In the genomic region with DNA sequence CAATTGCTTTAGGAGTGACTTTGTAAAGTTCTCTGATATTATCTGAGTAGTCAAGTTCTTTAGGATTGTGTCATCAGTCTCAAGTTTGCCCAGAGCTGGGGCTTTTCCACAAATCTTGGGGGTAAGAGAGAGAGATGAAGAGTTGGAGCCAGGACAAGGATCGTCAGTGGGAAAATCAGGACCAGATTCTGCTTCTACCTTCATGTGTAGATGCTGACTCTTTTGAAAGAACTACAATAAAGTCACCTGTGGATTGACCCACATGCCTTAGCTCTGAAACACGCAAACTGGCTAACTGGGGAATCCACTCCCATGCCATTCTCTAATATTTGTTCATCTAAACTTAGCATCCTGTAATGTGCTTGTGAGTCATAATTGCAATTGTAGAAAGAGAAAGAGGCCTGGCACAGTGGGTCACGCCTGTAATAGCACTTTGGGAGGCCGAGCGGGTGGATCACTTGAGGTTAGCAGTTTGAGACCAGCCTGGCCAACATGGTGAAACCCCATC, we compare ENCODE assay signal across 13 cellular contexts. TPM values are rescaled to one million over a fixed set of nuclear protein-coding genes. Genes with fewer than 3 reads are reported as not detected.
DNase-seq lines count a peak whose midpoint lies in the region; ATAC-seq and TF ChIP-seq lines count a peak whose summit lies in the region.
"Had no signal": no experiment of that assay in that cellular context is flagged by ENCODE, and none has a peak within 500 bp of the region (broad histone marks: within the 10 kb centered on the region; RNA-seq: fewer than 3 reads in every experiment).

No MANE protein-coding gene starts in this region.

- no peaks in the 10 kb centered on the region for H3K27me3 ChIP-seq in MM.1S (replicated peaks; ENCODE audit: insufficient read depth, low read length)
- H3K27me3 ChIP-seq in BE2C = no peaks in the 10 kb centered on the region
- H3K27me3 ChIP-seq: transverse colon had no signal

- H3K36me3 ChIP-seq in mucosa of descending colon (ENCODE audit: low read depth) = no peaks in the 10 kb centered on the region
- H3K36me3 ChIP-seq in MM.1S (replicated peaks; ENCODE audit: insufficient read depth, low read length) = no peaks in the 10 kb centered on the region
- no peaks in the 10 kb centered on the region; the same call in 1 of the 2 replicates for H3K36me3 ChIP-seq in BE2C
- H3K36me3 ChIP-seq: transverse colon had no signal

- H3K27me3 Mint-ChIP-seq in IgD-negative memory B cell (no peaks in the 10 kb centered on the region), chondrocyte (ENCODE audit: low read depth) (no peaks in the 10 kb centered on the region)

- DNase-seq in AG10803 (ENCODE audit: low read depth) (peak; percentile 63), chondrocyte (ENCODE audit: low spot score) (no peak), mucosa of descending colon (no peak), MM.1S (no peak), COLO668 (lab: John Stamatoyannopoulos, UW; ENCODE audit: unreplicated experiment) (no peak), BE2C (no peak)
- DNase-seq: C1 segment of cervical spinal cord, NCI-H2227 treated with DMSO at 0.1 percent for 48 hours, RPMI8226, transverse colon had no signal

- H3K4me1 Mint-ChIP-seq in IgD-negative memory B cell (peaks cover 8 to 16% (median 13%) of the 10 kb centered on the region in 3 donors), chondrocyte (ENCODE audit: low read depth) (peaks cover 11% of the 10 kb centered on the region)

- no peaks in the 10 kb centered on the region for H3K9me3 ChIP-seq in mucosa of descending colon
- no peaks in the 10 kb centered on the region for H3K9me3 ChIP-seq in MM.1S (replicated peaks; ENCODE audit: insufficient read depth, low read length)
- no peaks in the 10 kb centered on the region for H3K9me3 ChIP-seq in BE2C
- H3K9me3 ChIP-seq: transverse colon had no signal

- no peaks in the 10 kb centered on the region for H3K9me3 Mint-ChIP-seq in IgD-negative memory B cell
- no peaks in the 10 kb centered on the region for H3K9me3 Mint-ChIP-seq in chondrocyte (ENCODE audit: low read depth)

- ATAC-seq in mucosa of descending colon = peak; percentile 43
- ATAC-seq in GM21526 (IDR thresholded peaks at IDR 0.05; ENCODE audit: low FRiP score, unreplicated experiment) = no peak

- H3K9me2 ChIP-seq in MM.1S (replicated peaks; ENCODE audit: insufficient read depth, low read length) = no peaks in the 10 kb centered on the region

- H3K27ac Mint-ChIP-seq in IgD-negative memory B cell = peak overlapping the region in 2 of 3 donors; percentile 59 to 81
- peak overlapping the region; percentile 24 for H3K27ac Mint-ChIP-seq in chondrocyte (ENCODE audit: unreplicated experiment)

- intact Hi-C loops in mucosa of descending colon (cut with DNase I, micrococcal nuclease) = no loop called here

- no peak overlapping the region for H3K4me3 ChIP-seq in AG10803 (ENCODE audit: low read length)
- no peak overlapping the region for H3K4me3 ChIP-seq in mucosa of descending colon
- H3K4me3 ChIP-seq in MM.1S (ENCODE audit: low read length) = no peak overlapping the region
- H3K4me3 ChIP-seq in BE2C (ENCODE audit: low read depth, low read length) = no peak overlapping the region
- H3K4me3 ChIP-seq: smooth muscle cell, transverse colon had no signal

- no peaks in the 10 kb centered on the region for H3K79me2 ChIP-seq in MM.1S (ENCODE audit: low read length)

- no peak overlapping the region for H3K4me2 ChIP-seq in MM.1S (ENCODE audit: low read depth, low read length)
- H3K4me2 ChIP-seq: smooth muscle cell had no signal

- peaks cover 15% of the 10 kb centered on the region for H3F3A ChIP-seq in MM.1S (ENCODE audit: insufficient read depth, low read length)

- H3K36me3 Mint-ChIP-seq in IgD-negative memory B cell = peaks cover 4% of the 10 kb centered on the region
- no peaks in the 10 kb centered on the region for H3K36me3 Mint-ChIP-seq in chondrocyte (ENCODE audit: low read depth)

- no peaks in the 10 kb centered on the region for H4K20me1 ChIP-seq in MM.1S (ENCODE audit: insufficient read depth, low read length)

- H3K4me1 ChIP-seq in mucosa of descending colon (ENCODE audit: low read depth) (peaks cover 14% of the 10 kb centered on the region), MM.1S (ENCODE audit: low read length) (no peaks in the 10 kb centered on the region), BE2C (no peaks in the 10 kb centered on the region)

- H3K4me3 Mint-ChIP-seq in IgD-negative memory B cell = no peak overlapping the region
- no peak overlapping the region for H3K4me3 Mint-ChIP-seq in chondrocyte (ENCODE audit: unreplicated experiment)

- H3K27ac ChIP-seq in MM.1S (ENCODE audit: low read length) = no peak overlapping the region

- H2AFZ ChIP-seq in MM.1S (ENCODE audit: low read length) = no peak overlapping the region

- no peak overlapping the region for H3K9ac ChIP-seq in MM.1S (ENCODE audit: low read length)

- TF ChIP-seq CTCF in AG10803 (conservative IDR thresholded peaks at IDR 0.05; ENCODE audit: low read length) (no peak), chondrocyte (IDR thresholded peaks at IDR 0.05) (no peak), mucosa of descending colon (IDR thresholded peaks at IDR 0.05) (no peak), MM.1S (IDR thresholded peaks at IDR 0.05; ENCODE audit: low read length) (no peak), BE2C (IDR thresholded peaks at IDR 0.05; ENCODE audit: low read depth, low read length) (no peak)

RNA-seq across cellular contexts. Expression of a gene that starts 15.6 kb away (rescaled TPM):
- 4.7 TPM for polyA plus RNA-seq in IgD-negative memory B cell
- total RNA-seq in chondrocyte = 9.2 to 10.8 TPM (median 9.7 TPM) in 3 replicates
- 10 to 100 TPM; 18.3 to 26.2 (median 23.4) TPM for total RNA-seq in mucosa of descending colon
- 5.7 TPM for polyA plus RNA-seq in BE2C (2012; ENCODE audit: insufficient read depth, insufficient read length, low read depth)

RNA-seq across cellular contexts. Expression of a gene that starts 20.3 kb away (rescaled TPM):
- 67.2 TPM for polyA plus RNA-seq in IgD-negative memory B cell
- 17.5 to 19.3 TPM (median 18.4 TPM) in 3 replicates for total RNA-seq in chondrocyte
- 10 to 100 TPM; 22.6 to 35.3 (median 26.6) TPM for total RNA-seq in mucosa of descending colon
- 134 TPM for polyA plus RNA-seq in BE2C (2012; ENCODE audit: insufficient read depth, insufficient read length, low read depth)

RNA-seq across cellular contexts. Expression of a gene that starts 43.8 kb away (rescaled TPM):
- not detected for polyA plus RNA-seq in IgD-negative memory B cell
- total RNA-seq in chondrocyte (not detected in 3 replicates), mucosa of descending colon (1 to 10 TPM in 1 of 3 donors, under 1 TPM in 2; 0.38 to 3.5 (median 0.72) TPM)
- not detected for polyA plus RNA-seq in BE2C (2012; ENCODE audit: insufficient read depth, insufficient read length, low read depth)
- total RNA-seq: smooth muscle cell had no signal
- polyA plus RNA-seq: smooth muscle cell had no signal
